ENCODE assay signal across 21 cellular contexts in the genomic region with DNA sequence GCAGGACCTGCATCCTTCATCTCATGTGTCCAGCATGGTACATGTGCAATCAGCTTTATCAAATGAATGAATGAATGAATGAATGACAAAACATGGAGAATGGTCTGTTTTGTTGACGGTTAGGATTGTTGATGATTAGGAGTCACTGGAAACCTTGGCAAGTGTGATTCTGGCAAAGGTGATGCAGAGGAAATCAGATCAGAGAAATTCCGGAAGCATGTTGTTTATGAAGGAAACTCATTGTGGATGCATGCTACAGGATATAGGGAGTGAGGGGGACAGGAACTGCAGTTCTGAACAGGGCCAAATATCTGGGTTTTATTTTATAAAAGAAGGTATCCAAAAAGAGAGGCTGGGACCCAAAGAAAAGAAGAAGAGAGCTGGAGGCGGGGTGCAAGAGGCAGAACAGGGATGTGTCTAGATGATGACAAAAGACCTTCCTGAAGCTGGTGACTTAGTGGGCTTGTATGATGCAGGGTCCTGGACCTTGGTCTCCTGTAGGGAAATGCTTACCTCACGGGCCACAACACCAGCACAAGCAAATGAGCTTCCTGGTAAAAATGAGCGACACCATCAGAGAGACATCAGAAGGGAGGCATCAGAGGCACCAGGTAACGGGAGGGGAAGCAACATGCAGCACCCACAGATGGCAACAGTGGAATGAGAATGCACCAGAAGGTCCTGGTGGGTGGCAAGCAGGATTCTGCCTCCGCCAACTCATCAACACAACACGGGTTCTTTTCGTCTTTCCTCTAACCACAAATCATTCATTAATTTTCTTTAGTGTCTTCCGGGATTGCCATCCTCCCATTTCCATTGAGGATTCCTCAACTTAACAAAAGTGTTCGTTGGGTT.
DNase-seq lines count a peak whose midpoint lies in the region; FAIRE-seq and TF ChIP-seq lines count a peak whose summit lies in the region.
"Had no signal": no experiment of that assay in that cellular context is flagged by ENCODE, and none has a peak within 500 bp of the region (broad histone marks: within the 10 kb centered on the region; RNA-seq: fewer than 3 reads in every experiment).

No MANE protein-coding gene starts in this region.

- WGBS in esophagus muscularis mucosa: 94% methylated on average over 10 of the region's 11 CpGs

- no peaks in the 10 kb centered on the region for H3K4me1 Mint-ChIP-seq in nephron progenitor cell

- no peak for TF ChIP-seq EP300 in esophagus muscularis mucosa (IDR thresholded peaks at IDR 0.05)

- peak overlapping the region; percentile 54 for H3K27ac Mint-ChIP-seq in nephron progenitor cell

- H3K36me3 ChIP-seq in esophagus muscularis mucosa: no peaks in the 10 kb centered on the region
- H3K36me3 ChIP-seq: BLaER1 treated with 17β-estradiol and CSF1 and Interleukin-3, amounts not matched to agents 10 nM and 100 nM; HAP-1 had no signal

- intact Hi-C loops in esophagus muscularis mucosa (cut with DNase I): no loop called here

- no peak overlapping the region for H3K4me3 ChIP-seq in esophagus muscularis mucosa
- H3K4me3 ChIP-seq: A549; BLaER1 treated with 17β-estradiol and CSF1 and Interleukin-3, amounts not matched to agents 10 nM and 100 nM; GM23248; HAP-1 had no signal

- TF ChIP-seq CTCF in esophagus muscularis mucosa (IDR thresholded peaks at IDR 0.05): no peak
- TF ChIP-seq CTCF in nephron progenitor cell (IDR thresholded peaks at IDR 0.05): no peak

- peaks cover 9% of the 10 kb centered on the region for H3K27me3 Mint-ChIP-seq in nephron progenitor cell (ENCODE audit: low read depth, poor library complexity)

- peaks cover 3% of the 10 kb centered on the region for H3K9me3 Mint-ChIP-seq in nephron progenitor cell

- no peaks in the 10 kb centered on the region for H3K9me3 ChIP-seq in esophagus muscularis mucosa
- H3K9me3 ChIP-seq: A549, HAP-1 had no signal

- FAIRE-seq in RCC 7860 (lab: Jason Lieb, UNC): no peak
- FAIRE-seq: A549, HTR-8/SVneo had no signal

- TF ChIP-seq POLR2A in esophagus muscularis mucosa (IDR thresholded peaks at IDR 0.05; ENCODE audit: low read depth): no peak

- DNase-seq in Ammon's horn (ENCODE audit: low spot score) (peak; percentile 75), RCC 7860 (ENCODE audit: low spot score) (peak; percentile 20), esophagus muscularis mucosa (ENCODE audit: extremely low spot score) (peak; percentile 42), nephron progenitor cell (no peak), NCI-H748 treated with DMSO at 0.1 percent for 48 hours (lab: John Stamatoyannopoulos, UW) (no peak), cerebellar cortex (ENCODE audit: low spot score) (no peak)
- no peak for DNase-seq in NK-92 treated with Interleukin-12 subunit alpha and Interleukin-12 subunit beta, amount 100 ng/mL, for 24 hours (lab: John Stamatoyannopoulos, UW)
- DNase-seq: DMS79 treated with DMSO at 0.1 percent for 48 hours, GM23248, IMR-90, NCI-H1417, NCI-H187, NCI-H2227 treated with DMSO at 0.1 percent for 48 hours, NCI-H510A treated with DMSO at 0.1 percent for 48 hours, NCI-H82, RPMI8226, SIG-M5 had no signal

- H3K4me1 ChIP-seq in esophagus muscularis mucosa: peaks cover 11 to 22% (median 19%) of the 10 kb centered on the region in 4 donors
- H3K4me1 ChIP-seq: BLaER1 treated with 17β-estradiol and CSF1 and Interleukin-3, amounts not matched to agents 10 nM and 100 nM; HAP-1 had no signal

- no peaks in the 10 kb centered on the region for H3K36me3 Mint-ChIP-seq in nephron progenitor cell (ENCODE audit: low read depth)

- H3K27ac ChIP-seq in esophagus muscularis mucosa (replicated peaks in 1 of 4): no peak overlapping the region
- H3K27ac ChIP-seq: A549; BLaER1 treated with 17β-estradiol and CSF1 and Interleukin-3, amounts not matched to agents 10 nM and 100 nM; GM23248 had no signal

- H3K27me3 ChIP-seq in esophagus muscularis mucosa: no peaks in the 10 kb centered on the region
- H3K27me3 ChIP-seq: BLaER1 treated with 17β-estradiol and CSF1 and Interleukin-3, amounts not matched to agents 10 nM and 100 nM had no signal

- no peak overlapping the region for H3K4me3 Mint-ChIP-seq in nephron progenitor cell

Comparison
In these comparisons a context has a peak if more than half of its experiments do, and no peak if none do; other contexts are left out.
1. DNase-seq: peak in Ammon's horn (single experiment), RCC 7860 (single experiment) and esophagus muscularis mucosa (single experiment); none in nephron progenitor cell (single experiment), NCI-H748 treated with DMSO at 0.1 percent for 48 hours (single experiment), NK-92 treated with Interleukin-12 subunit alpha and Interleukin-12 subunit beta, amount 100 ng/mL, for 24 hours (single experiment) and cerebellar cortex (single experiment).